In genomic region chr3:117434881-117435412, GRCh38 we compare ENCODE assay signal across 26 cellular contexts.
"Had no signal": no experiment of that assay in that cellular context is flagged by ENCODE, and none has a peak within 500 bp of the region (broad histone marks: within the 10 kb centered on the region; RNA-seq: fewer than 3 reads in every experiment).

No MANE protein-coding gene starts in this region.

- H3K4me3 Mint-ChIP-seq: activated B cell treated with CpG ODN at 0.5 μM for 24 hours; activated CD8-positive, alpha-beta T cell treated with anti-CD3 and anti-CD28 coated beads for 36 hours; activated naive CD4-positive, alpha-beta T cell treated with anti-CD3 and anti-CD28 coated beads, Interleukin-2, amount 50 U/mL, for 24 hours; activated naive CD8-positive, alpha-beta T cell treated with anti-CD3 and anti-CD28 coated beads, Interleukin-2, amount 10 ng/mL, durations not matched to agents 7 days and 5 days; activated T-cell treated with anti-CD3 and anti-CD28 coated beads, Interleukin-2, amount 50 U/mL, for 4 hours; activated T-helper 17 cell treated with anti-CD3 and anti-CD28 coated beads, Interleukin-2, amount 50 U/mL, for 72 hours; central memory CD8-positive, alpha-beta T cell; dendritic cell treated with granulocyte-macrophage colony-stimulating factor and Interleukin-4, amounts not matched to agents 40 ng/mL and 50 ng/mL, for 4 days; endodermal cell; T-helper 17 cell had no signal

- ATAC-seq: activated CD4-positive, CD25-positive, alpha-beta regulatory T cell treated with anti-CD3 and anti-CD28 coated beads, Interleukin-2, amount 50 U/mL, for 24 hours; activated CD8-positive, alpha-beta T cell treated with anti-CD3 and anti-CD28 coated beads for 36 hours; activated T-cell treated with anti-CD3 and anti-CD28 coated beads, Interleukin-2, amount 50 U/mL, for 4 hours; activated T-helper 17 cell treated with anti-CD3 and anti-CD28 coated beads, Interleukin-2, amount 50 U/mL, for 72 hours; esophagus mucosa; heart right ventricle; T-helper 17 cell had no signal

- H3K27ac Mint-ChIP-seq: activated B cell treated with CpG ODN at 0.5 μM for 24 hours; activated CD8-positive, alpha-beta T cell treated with anti-CD3 and anti-CD28 coated beads for 36 hours; activated naive CD4-positive, alpha-beta T cell treated with anti-CD3 and anti-CD28 coated beads, Interleukin-2, amount 50 U/mL, for 24 hours; activated naive CD8-positive, alpha-beta T cell treated with anti-CD3 and anti-CD28 coated beads, Interleukin-2, amount 10 ng/mL, durations not matched to agents 7 days and 5 days; activated T-helper 17 cell treated with anti-CD3 and anti-CD28 coated beads, Interleukin-2, amount 50 U/mL, for 72 hours; dendritic cell treated with granulocyte-macrophage colony-stimulating factor and Interleukin-4, amounts not matched to agents 40 ng/mL and 50 ng/mL, for 4 days; endodermal cell; T-helper 17 cell had no signal

- H3K27ac ChIP-seq: brain microvascular endothelial cell, coronary artery, heart right ventricle, hepatocyte had no signal

- H3K9me3 ChIP-seq: heart right ventricle had no signal

- DNase-seq: activated B cell treated with CpG ODN at 0.5 μM for 24 hours; activated CD4-positive, alpha-beta T cell treated with anti-CD3 and anti-CD28 coated beads for 48 hours; activated CD4-positive, alpha-beta T cell treated with anti-CD3 and anti-CD28 coated beads, Interleukin-2, amount 50 U/mL, for 1 hour; activated CD4-positive, alpha-beta T cell treated with anti-CD3 and anti-CD28 coated beads, Interleukin-2, amount 50 U/mL, for 48 hours; activated CD8-positive, alpha-beta memory T cell treated with anti-CD3 and anti-CD28 coated beads for 24 hours; activated CD8-positive, alpha-beta T cell treated with anti-CD3 and anti-CD28 coated beads for 36 hours; activated effector memory CD4-positive, alpha-beta T cell treated with Interleukin-2 at 50 U/mL for 16 hours; activated gamma-delta T cell treated with Interleukin-2 at 50 U/mL for 16 hours; activated naive CD4-positive, alpha-beta T cell treated with Interleukin-2 at 50 U/mL for 16 hours; activated naive CD8-positive, alpha-beta T cell treated with anti-CD3 and anti-CD28 coated beads, Interleukin-2, amount 10 ng/mL, durations not matched to agents 7 days and 5 days; activated T-cell treated with anti-CD3 and anti-CD28 coated beads, Interleukin-2, amount 50 U/mL, for 4 hours; brain microvascular endothelial cell; dorsolateral prefrontal cortex; effector memory CD4-positive, alpha-beta T cell; endodermal cell; foreskin fibroblast; heart right ventricle; T-helper 17 cell had no signal

- H3K36me3 ChIP-seq: brain microvascular endothelial cell, heart right ventricle had no signal

- H3K27me3 ChIP-seq: brain microvascular endothelial cell, dorsolateral prefrontal cortex, heart right ventricle, hepatocyte had no signal

- H3K27me3 Mint-ChIP-seq: activated B cell treated with CpG ODN at 0.5 μM for 24 hours; activated CD8-positive, alpha-beta T cell treated with anti-CD3 and anti-CD28 coated beads for 36 hours; activated naive CD4-positive, alpha-beta T cell treated with anti-CD3 and anti-CD28 coated beads, Interleukin-2, amount 50 U/mL, for 24 hours; activated naive CD8-positive, alpha-beta T cell treated with anti-CD3 and anti-CD28 coated beads, Interleukin-2, amount 10 ng/mL, durations not matched to agents 7 days and 5 days; activated T-helper 17 cell treated with anti-CD3 and anti-CD28 coated beads, Interleukin-2, amount 50 U/mL, for 72 hours; central memory CD8-positive, alpha-beta T cell; dendritic cell treated with granulocyte-macrophage colony-stimulating factor and Interleukin-4, amounts not matched to agents 40 ng/mL and 50 ng/mL, for 4 days; T-helper 17 cell had no signal

- H3K4me3 ChIP-seq: coronary artery, dorsolateral prefrontal cortex, heart right ventricle, hepatocyte had no signal

- H3K9me3 Mint-ChIP-seq: activated B cell treated with CpG ODN at 0.5 μM for 24 hours; activated CD8-positive, alpha-beta T cell treated with anti-CD3 and anti-CD28 coated beads for 36 hours; activated naive CD4-positive, alpha-beta T cell treated with anti-CD3 and anti-CD28 coated beads, Interleukin-2, amount 50 U/mL, for 24 hours; activated naive CD8-positive, alpha-beta T cell treated with anti-CD3 and anti-CD28 coated beads, Interleukin-2, amount 10 ng/mL, durations not matched to agents 7 days and 5 days; activated T-cell treated with anti-CD3 and anti-CD28 coated beads, Interleukin-2, amount 50 U/mL, for 4 hours; dendritic cell treated with granulocyte-macrophage colony-stimulating factor and Interleukin-4, amounts not matched to agents 40 ng/mL and 50 ng/mL, for 4 days; endodermal cell had no signal

- H3K4me1 Mint-ChIP-seq: activated B cell treated with CpG ODN at 0.5 μM for 24 hours; activated naive CD4-positive, alpha-beta T cell treated with anti-CD3 and anti-CD28 coated beads, Interleukin-2, amount 50 U/mL, for 24 hours; activated naive CD8-positive, alpha-beta T cell treated with anti-CD3 and anti-CD28 coated beads, Interleukin-2, amount 10 ng/mL, durations not matched to agents 7 days and 5 days; activated T-helper 17 cell treated with anti-CD3 and anti-CD28 coated beads, Interleukin-2, amount 50 U/mL, for 72 hours; central memory CD8-positive, alpha-beta T cell; T-helper 17 cell had no signal

- H3K36me3 Mint-ChIP-seq: activated naive CD4-positive, alpha-beta T cell treated with anti-CD3 and anti-CD28 coated beads, Interleukin-2, amount 50 U/mL, for 24 hours; activated naive CD8-positive, alpha-beta T cell treated with anti-CD3 and anti-CD28 coated beads, Interleukin-2, amount 10 ng/mL, durations not matched to agents 7 days and 5 days had no signal
